Comparison of ENCODE assay signal across 8 cellular contexts in the genomic region with DNA sequence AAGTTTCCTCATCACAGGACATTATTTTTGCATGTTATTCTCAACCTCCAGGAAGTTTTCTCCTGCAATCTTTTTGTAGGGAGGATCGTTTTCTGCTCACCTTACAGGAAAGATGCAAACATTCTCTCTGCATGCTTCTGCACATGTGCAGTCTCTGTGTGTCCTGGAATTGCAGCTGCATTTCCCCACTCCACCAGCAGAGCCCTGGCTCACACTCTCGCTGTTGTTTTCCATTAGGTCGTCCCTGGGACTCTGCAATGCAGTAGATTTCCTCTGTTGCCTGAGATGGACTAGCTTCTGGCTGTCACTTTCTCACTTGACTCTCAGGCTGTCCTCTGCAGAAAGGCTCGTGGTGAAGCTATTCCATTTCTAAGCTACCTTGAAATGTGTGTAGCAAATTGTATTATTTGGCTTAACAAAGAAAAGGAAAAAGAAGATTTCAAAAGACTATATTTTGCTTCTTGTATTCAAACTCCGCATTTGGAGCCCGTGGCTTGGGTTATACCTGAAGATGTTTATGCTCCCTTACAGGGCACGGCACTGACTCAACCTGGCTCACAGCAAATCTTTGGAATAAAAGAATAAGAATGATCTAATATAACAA.
DNase-seq lines count a peak whose midpoint lies in the region; ATAC-seq and TF ChIP-seq lines count a peak whose summit lies in the region.

No MANE protein-coding gene starts in this region.

- TF ChIP-seq CTCF in fibroblast of the aortic adventitia (IDR thresholded peaks at IDR 0.05; ENCODE audit: insufficient read depth, low read length) = peak; percentile 64
- peak; percentile 19 for TF ChIP-seq CTCF in parathyroid adenoma (IDR thresholded peaks at IDR 0.05)

- H3K4me3 ChIP-seq in NT2/D1 (ENCODE audit: insufficient read length, low read depth) (no peak overlapping the region), fibroblast of the aortic adventitia (ENCODE audit: low read depth, low read length) (no peak overlapping the region), parathyroid adenoma (ENCODE audit: low read depth, low read length) (no peak overlapping the region)

- H3K27ac ChIP-seq in parathyroid adenoma = no peak overlapping the region

- peak; percentile 21 for DNase-seq in SKM-1 treated with dmso at 0.1 percent for 144 hours (lab: John Stamatoyannopoulos, UW; ENCODE audit: unreplicated experiment)
- no peak for DNase-seq in SKM-1 (lab: John Stamatoyannopoulos, UW; ENCODE audit: unreplicated experiment)
- DNase-seq in NT2/D1 (ENCODE audit: low read depth, low spot score) = peak; percentile 52
- peak; percentile 15 for DNase-seq in fibroblast of the aortic adventitia (ENCODE audit: low read depth)
- no peak for DNase-seq in activated naive CD4-positive, alpha-beta T cell treated with Interleukin-2 at 50 U/mL for 16 hours
- no peak for DNase-seq in SIG-M5 (lab: John Stamatoyannopoulos, UW)

- no peaks in the 10 kb centered on the region for H3K27me3 ChIP-seq in NT2/D1 (ENCODE audit: insufficient read depth, insufficient read length)
- H3K27me3 ChIP-seq in parathyroid adenoma (ENCODE audit: control insufficient read depth, insufficient read depth, low read length) = no peaks in the 10 kb centered on the region

- H3K4me1 ChIP-seq in NT2/D1 (ENCODE audit: insufficient read depth, insufficient read length) (no peaks in the 10 kb centered on the region), parathyroid adenoma (no peaks in the 10 kb centered on the region)

- H2AFZ ChIP-seq in parathyroid adenoma = no peak overlapping the region

- no peaks in the 10 kb centered on the region for H3K79me2 ChIP-seq in parathyroid adenoma

- no peak overlapping the region for H3K4me2 ChIP-seq in parathyroid adenoma (ENCODE audit: low read length)

- H3K9ac ChIP-seq in NT2/D1 (ENCODE audit: insufficient read length, low read depth) (no peak overlapping the region), parathyroid adenoma (no peak overlapping the region)

- H3K36me3 ChIP-seq in NT2/D1 (ENCODE audit: insufficient read depth, insufficient read length, low read length) (no peaks in the 10 kb centered on the region), parathyroid adenoma (ENCODE audit: control insufficient read depth, insufficient read depth, low read length) (no peaks in the 10 kb centered on the region)

- ATAC-seq in HG02884 (IDR thresholded peaks at IDR 0.05; ENCODE audit: unreplicated experiment) = peak; percentile 92

- no peaks in the 10 kb centered on the region for H3K9me3 ChIP-seq in NT2/D1 (ENCODE audit: insufficient read depth, low read length)
- H3K9me3 ChIP-seq in parathyroid adenoma (ENCODE audit: control insufficient read depth, low read length) = no peaks in the 10 kb centered on the region

Comparison
In these comparisons a context has a peak if more than half of its experiments do, and no peak if none do; other contexts are left out.
1. DNase-seq: peak in SKM-1 treated with dmso at 0.1 percent for 144 hours (single experiment), NT2/D1 (single experiment) and fibroblast of the aortic adventitia (single experiment); none in SKM-1 (single experiment), activated naive CD4-positive, alpha-beta T cell treated with Interleukin-2 at 50 U/mL for 16 hours (single experiment) and SIG-M5 (single experiment).